ENCODE assay signal across 23 cellular contexts in genomic region chr6:16544521-16544920, GRCh38.
A peak's percentile ranks its signal among the peaks of the same experiment; 100 is the strongest.
DNase-seq lines count a peak whose midpoint lies in the region; ATAC-seq and TF ChIP-seq lines count a peak whose summit lies in the region.
"Had no signal": no experiment of that assay in that cellular context is flagged by ENCODE, and none has a peak within 500 bp of the region (broad histone marks: within the 10 kb centered on the region; RNA-seq: fewer than 3 reads in every experiment).

No MANE protein-coding gene starts in this region.

- TF ChIP-seq CTCF in neural progenitor cell (IDR thresholded peaks at IDR 0.05): no peak
- no peak for TF ChIP-seq CTCF in suprapubic skin (IDR thresholded peaks at IDR 0.05)

- POLR2A ChIA-PET in HEK293T (lab: Yijun Ruan, JAX): no interaction called here

- 96% methylated on average over 7 of the region's 7 CpGs for WGBS in ectodermal cell, 2 experiments
- WGBS in suprapubic skin: 86% methylated on average over 7 of the region's 7 CpGs

- no peak overlapping the region for H3K4me3 Mint-ChIP-seq in neural progenitor cell
- H3K4me3 Mint-ChIP-seq: activated T-cell treated with anti-CD3 and anti-CD28 coated beads, Interleukin-2, amount 50 U/mL, for 72 hours; immature natural killer cell; naive thymus-derived CD8-positive, alpha-beta T cell had no signal

- ATAC-seq in HG03432 (IDR thresholded peaks at IDR 0.05; ENCODE audit: unreplicated experiment): no peak
- ATAC-seq: activated naive CD4-positive, alpha-beta T cell treated with anti-CD3 and anti-CD28 coated beads, Interleukin-2, amount 50 U/mL, for 72 hours; activated T-cell treated with anti-CD3 and anti-CD28 coated beads, Interleukin-2, amount 50 U/mL, for 72 hours; naive thymus-derived CD8-positive, alpha-beta T cell had no signal

- H2AFZ ChIP-seq in neural progenitor cell (replicated peaks): no peak overlapping the region

- peak overlapping the region; percentile 38 for H3K27ac ChIP-seq in ectodermal cell (ENCODE audit: insufficient read depth, low read depth, low read length, poor library complexity, severe bottlenecking)
- no peak overlapping the region for H3K27ac ChIP-seq in neural progenitor cell
- peak overlapping the region; percentile 40 for H3K27ac ChIP-seq in suprapubic skin

- peak; percentile 27 for DNase-seq in adipocyte (ENCODE audit: low read depth)
- no peak for DNase-seq in neural progenitor cell (ENCODE audit: low spot score)
- no peak for DNase-seq in suprapubic skin (ENCODE audit: low spot score in 2 of 2)
- no peak for DNase-seq in NCI-H1417 treated with DMSO at 0.1 percent for 48 hours (lab: John Stamatoyannopoulos, UW)
- DNase-seq in HEK293T (ENCODE audit: extremely low spot score): no peak
- DNase-seq: activated T-cell treated with anti-CD3 and anti-CD28 coated beads, Interleukin-2, amount 50 U/mL, for 72 hours; BE2C; Caco-2; effector CD8-positive, alpha-beta T cell; EL; GOT3; immature natural killer cell; Karpas-422; naive thymus-derived CD8-positive, alpha-beta T cell; NCI-H1092; NCI-H2081 treated with DMSO at 0.1 percent for 48 hours; NCI-H510A treated with DMSO at 0.1 percent for 48 hours; SK-N-SH; T-helper 9 cell had no signal

- no peaks in the 10 kb centered on the region for H4K20me1 ChIP-seq in neural progenitor cell (ENCODE audit: low read depth)

- no peaks in the 10 kb centered on the region for H3K27me3 Mint-ChIP-seq in neural progenitor cell (ENCODE audit: insufficient read depth, low read depth)
- H3K27me3 Mint-ChIP-seq: naive thymus-derived CD8-positive, alpha-beta T cell had no signal

- no peak overlapping the region for H3K9ac ChIP-seq in adipocyte (ENCODE audit: low read length)
- H3K9ac ChIP-seq in neural progenitor cell: no peak overlapping the region
- H3K9ac ChIP-seq: SK-N-SH had no signal

- no peak overlapping the region for H3K4me2 ChIP-seq in neural progenitor cell
- H3K4me2 ChIP-seq: SK-N-SH had no signal

- H3K79me2 ChIP-seq in neural progenitor cell (ENCODE audit: low read depth): no peaks in the 10 kb centered on the region

- H3K4me1 Mint-ChIP-seq in neural progenitor cell: peaks cover 17% of the 10 kb centered on the region
- H3K4me1 Mint-ChIP-seq: immature natural killer cell; naive thymus-derived CD8-positive, alpha-beta T cell had no signal

- H3K27me3 ChIP-seq in adipocyte (replicated peaks; ENCODE audit: control insufficient read depth, insufficient read depth, low read length): no peaks in the 10 kb centered on the region
- H3K27me3 ChIP-seq in ectodermal cell (ENCODE audit: control insufficient read depth, insufficient read depth, low read length, poor library complexity, severe bottlenecking): no peaks in the 10 kb centered on the region
- no peaks in the 10 kb centered on the region for H3K27me3 ChIP-seq in neural progenitor cell
- no peaks in the 10 kb centered on the region for H3K27me3 ChIP-seq in suprapubic skin
- H3K27me3 ChIP-seq: BE2C, tibial nerve had no signal

- H3K27ac Mint-ChIP-seq in neural progenitor cell: peak overlapping the region; percentile 93
- H3K27ac Mint-ChIP-seq: activated naive CD4-positive, alpha-beta T cell treated with anti-CD3 and anti-CD28 coated beads, Interleukin-2, amount 50 U/mL, for 72 hours; activated T-cell treated with anti-CD3 and anti-CD28 coated beads, Interleukin-2, amount 50 U/mL, for 72 hours; immature natural killer cell had no signal

- CTCF ChIA-PET in HEK293T (lab: Yijun Ruan, JAX): no interaction called here

- no peak for TF ChIP-seq EP300 in suprapubic skin (IDR thresholded peaks at IDR 0.05)

- H3K36me3 ChIP-seq in adipocyte (ENCODE audit: control insufficient read depth, insufficient read depth, low read length, severe bottlenecking): no peaks in the 10 kb centered on the region
- no peaks in the 10 kb centered on the region for H3K36me3 ChIP-seq in ectodermal cell (ENCODE audit: control insufficient read depth, insufficient read depth, low read length)
- H3K36me3 ChIP-seq in neural progenitor cell: no peaks in the 10 kb centered on the region
- no peaks in the 10 kb centered on the region for H3K36me3 ChIP-seq in suprapubic skin
- H3K36me3 ChIP-seq: BE2C, tibial nerve had no signal

- H3K4me3 ChIP-seq in adipocyte (ENCODE audit: low read length) (no peak overlapping the region), ectodermal cell (ENCODE audit: insufficient read depth, low read depth, low read length) (no peak overlapping the region), neural progenitor cell (no peak overlapping the region), suprapubic skin (no peak overlapping the region)
- H3K4me3 ChIP-seq: tibial nerve had no signal

- H3K9me3 ChIP-seq in adipocyte (ENCODE audit: control insufficient read depth, low read length) (no peaks in the 10 kb centered on the region), ectodermal cell (ENCODE audit: control insufficient read depth, low read length) (no peaks in the 10 kb centered on the region), neural progenitor cell (ENCODE audit: low read depth) (no peaks in the 10 kb centered on the region), suprapubic skin (no peaks in the 10 kb centered on the region)
- H3K9me3 ChIP-seq: BE2C, Caco-2, SK-N-SH, tibial nerve had no signal

- peaks cover 34% of the 10 kb centered on the region for H3K4me1 ChIP-seq in adipocyte (ENCODE audit: control insufficient read depth, insufficient read depth, low read length)
- no peaks in the 10 kb centered on the region for H3K4me1 ChIP-seq in ectodermal cell (ENCODE audit: control insufficient read depth, insufficient read depth, low read length)
- peaks cover 4% of the 10 kb centered on the region for H3K4me1 ChIP-seq in neural progenitor cell
- no peaks in the 10 kb centered on the region for H3K4me1 ChIP-seq in suprapubic skin
- H3K4me1 ChIP-seq: BE2C, Caco-2 had no signal

- H3K9me3 Mint-ChIP-seq in neural progenitor cell: no peaks in the 10 kb centered on the region
- H3K9me3 Mint-ChIP-seq: activated naive CD4-positive, alpha-beta T cell treated with anti-CD3 and anti-CD28 coated beads, Interleukin-2, amount 50 U/mL, for 72 hours; activated T-cell treated with anti-CD3 and anti-CD28 coated beads, Interleukin-2, amount 50 U/mL, for 72 hours; immature natural killer cell; naive thymus-derived CD8-positive, alpha-beta T cell had no signal

- no peaks in the 10 kb centered on the region for H3F3A ChIP-seq in neural progenitor cell (ENCODE audit: low read depth)

- TF ChIP-seq POLR2A in suprapubic skin (IDR thresholded peaks at IDR 0.05): no peak

- no peaks in the 10 kb centered on the region for H3K36me3 Mint-ChIP-seq in neural progenitor cell

TF ChIP-seq in HEK293T, 16 proteins besides CTCF, POLR2A, EP300 and RAD21:
- no peak for TF ChIP-seq SUZ12 (IDR thresholded peaks at IDR 0.05)
